Comparison of ENCODE assay signal across 7 cellular contexts in genomic region chr6:158168054-158168303, GRCh38. TPM values are rescaled to one million over a fixed set of nuclear protein-coding genes. Genes with fewer than 3 reads are reported as not detected.
A peak's percentile ranks its signal among the peaks of the same experiment; 100 is the strongest.
DNase-seq lines count a peak whose midpoint lies in the region; ATAC-seq, FAIRE-seq and TF ChIP-seq lines count a peak whose summit lies in the region.

Gene SERAC1, minus strand, starts transcription at chr6:158168262. Its CDS starts 9,899 bp downstream, at chr6:158158363.

- ATAC-seq in HG03457 (IDR thresholded peaks at IDR 0.05; ENCODE audit: unreplicated experiment) (peak; percentile 22), GM19351 (IDR thresholded peaks at IDR 0.05; ENCODE audit: unreplicated experiment) (no peak)
- no peak for ATAC-seq in activated T-helper 17 cell treated with anti-CD3 and anti-CD28 coated beads, Interleukin-2, amount 50 U/mL, for 72 hours (replicated peaks)
- ATAC-seq in stimulated activated naive CD8-positive, alpha-beta T cell treated with anti-CD3 and anti-CD28 coated beads, Interleukin-15, amount 100 ng/mL, for 72 hours: no peak

- no peak for DNase-seq in stimulated activated naive CD8-positive, alpha-beta T cell treated with anti-CD3 and anti-CD28 coated beads, Interleukin-15, amount 100 ng/mL, for 72 hours
- DNase-seq in DMS53 treated with DMSO at 0.1 percent for 48 hours (lab: John Stamatoyannopoulos, UW; ENCODE audit: unreplicated experiment) (no peak), GM12892 (ENCODE audit: insufficient read length) (no peak)

- peak within 1 kb of the TSS; percentile 90 for H3K4me3 Mint-ChIP-seq in activated T-helper 17 cell treated with anti-CD3 and anti-CD28 coated beads, Interleukin-2, amount 50 U/mL, for 72 hours
- H3K4me3 Mint-ChIP-seq in stimulated activated naive CD8-positive, alpha-beta T cell treated with anti-CD3 and anti-CD28 coated beads, Interleukin-15, amount 100 ng/mL, for 72 hours: peak within 1 kb of the TSS; percentile 86 to 97

- peaks cover 2% of the 10 kb centered on the region for H3K9me3 ChIP-seq in iPS-18c (ENCODE audit: control insufficient read depth, insufficient read depth, low read length)

- no peaks in the 10 kb centered on the region for H3K27me3 Mint-ChIP-seq in activated T-helper 17 cell treated with anti-CD3 and anti-CD28 coated beads, Interleukin-2, amount 50 U/mL, for 72 hours
- no peaks in the 10 kb centered on the region for H3K27me3 Mint-ChIP-seq in stimulated activated naive CD8-positive, alpha-beta T cell treated with anti-CD3 and anti-CD28 coated beads, Interleukin-15, amount 100 ng/mL, for 72 hours

- H3K4me3 ChIP-seq in iPS-18c (ENCODE audit: insufficient read depth, low read depth, low read length): peak within 1 kb of the TSS; percentile 85

- TF ChIP-seq POLR2A in GM12892 (IDR thresholded peaks at IDR 0.05; ENCODE audit: low read depth, low read length): no peak

- H3K9me3 Mint-ChIP-seq in activated T-helper 17 cell treated with anti-CD3 and anti-CD28 coated beads, Interleukin-2, amount 50 U/mL, for 72 hours: no peaks in the 10 kb centered on the region
- H3K9me3 Mint-ChIP-seq in stimulated activated naive CD8-positive, alpha-beta T cell treated with anti-CD3 and anti-CD28 coated beads, Interleukin-15, amount 100 ng/mL, for 72 hours: no peaks in the 10 kb centered on the region

- no peak for FAIRE-seq in GM12892 (lab: Jason Lieb, UNC)

- peak within 1 kb of the TSS; percentile 92 for H3K27ac Mint-ChIP-seq in activated T-helper 17 cell treated with anti-CD3 and anti-CD28 coated beads, Interleukin-2, amount 50 U/mL, for 72 hours
- peak within 1 kb of the TSS; percentile 96 for H3K27ac Mint-ChIP-seq in stimulated activated naive CD8-positive, alpha-beta T cell treated with anti-CD3 and anti-CD28 coated beads, Interleukin-15, amount 100 ng/mL, for 72 hours

- peaks cover 22% of the 10 kb centered on the region for H3K4me1 Mint-ChIP-seq in activated T-helper 17 cell treated with anti-CD3 and anti-CD28 coated beads, Interleukin-2, amount 50 U/mL, for 72 hours
- H3K4me1 Mint-ChIP-seq in stimulated activated naive CD8-positive, alpha-beta T cell treated with anti-CD3 and anti-CD28 coated beads, Interleukin-15, amount 100 ng/mL, for 72 hours: peaks cover 39% of the 10 kb centered on the region

- peaks cover 20% of the 10 kb centered on the region for H3K36me3 Mint-ChIP-seq in activated T-helper 17 cell treated with anti-CD3 and anti-CD28 coated beads, Interleukin-2, amount 50 U/mL, for 72 hours (ENCODE audit: low read depth)

RNA-seq across cellular contexts. Expression of gene SERAC1, which starts in this region (rescaled TPM):
- 1 to 10 TPM; 4.3 to 6.4 TPM for total RNA-seq in activated T-helper 17 cell treated with anti-CD3 and anti-CD28 coated beads, Interleukin-2, amount 50 U/mL, for 72 hours
- 2.1 TPM for polyA plus RNA-seq in GM12892 (2012; ENCODE audit: missing spikeins)
